ENCODE assay signal across 8 cellular contexts in the genomic region with DNA sequence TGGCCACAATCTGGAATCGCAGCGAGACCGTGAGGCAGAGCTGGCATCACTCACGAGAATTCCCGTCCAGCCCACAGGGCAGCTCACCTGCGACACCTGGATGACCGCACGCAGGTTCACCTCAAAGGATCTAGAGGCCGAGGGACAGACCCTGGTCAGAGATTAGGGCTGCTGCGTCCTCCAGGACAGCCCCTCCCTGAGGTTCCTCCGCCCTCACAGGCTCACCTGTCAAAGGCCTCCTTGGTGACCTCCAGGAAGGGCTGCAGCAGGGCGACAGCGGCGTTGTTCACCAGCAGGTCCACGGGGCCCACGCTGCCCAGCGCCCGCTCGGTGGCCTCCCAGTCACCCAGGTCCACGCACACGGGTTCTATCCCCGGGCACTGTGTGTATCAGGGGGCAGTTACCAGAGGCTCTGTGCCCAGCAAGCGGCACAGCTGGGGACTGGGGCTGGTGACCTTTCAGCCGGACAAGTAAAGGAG. TPM values are rescaled to one million over a fixed set of nuclear protein-coding genes. Genes with fewer than 3 reads are reported as not detected.
DNase-seq lines count a peak whose midpoint lies in the region; ATAC-seq, FAIRE-seq and TF ChIP-seq lines count a peak whose summit lies in the region.

No MANE protein-coding gene starts in this region.

- H3K4me3 ChIP-seq in AG04449 (ENCODE audit: low read depth, low read length) (peak overlapping the region; percentile 72), bronchial epithelial cell (ENCODE audit: low read depth, low read length) (peak overlapping the region; percentile 69), mucosa of rectum (ENCODE audit: low read length in 2 of 2) (peak overlapping the region; percentile 74)

- H3K36me3 ChIP-seq in bronchial epithelial cell (ENCODE audit: control insufficient read depth, insufficient read depth, low read length) (peaks cover 7% of the 10 kb centered on the region), mucosa of rectum (ENCODE audit: control insufficient read depth in 2 of 2, insufficient read depth in 2 of 2, low read length in 2 of 2) (peaks cover 2 to 4% of the 10 kb centered on the region in 2 donors)

- no peak for FAIRE-seq in bronchial epithelial cell (lab: Jason Lieb, UNC)

- ATAC-seq in HG02885 (IDR thresholded peaks at IDR 0.05; ENCODE audit: poor library complexity, unreplicated experiment) = peak; percentile 2
- no peak for ATAC-seq in HG02588 (IDR thresholded peaks at IDR 0.05; ENCODE audit: unreplicated experiment)

- H3K27ac ChIP-seq in mucosa of rectum (ENCODE audit: low read depth in 2 of 2, low read length in 2 of 2) = peak overlapping the region; percentile 98 to 99

- CTCF ChIA-PET in AG04449 (lab: Yijun Ruan, JAX) = interaction anchor here (0.8 to 7.4 kb wide), 7 partner anchors 10 to 119 kb away, joined by 3 to 39 read pairs (median 5); partner anchors contain the start of genes CENPX, GPS1, LRRC45 and NOTUM

- H3K9me3 ChIP-seq in mucosa of rectum (ENCODE audit: control insufficient read depth in 2 of 2, low read length in 2 of 2) = no peaks in the 10 kb centered on the region

- POLR2A ChIA-PET in AG04449 (lab: Yijun Ruan, JAX) = no interaction called here

- H3K27me3 ChIP-seq in bronchial epithelial cell (ENCODE audit: control insufficient read depth, insufficient read depth, low read length) = no peaks in the 10 kb centered on the region
- H3K27me3 ChIP-seq in mucosa of rectum (ENCODE audit: control insufficient read depth in 2 of 2, insufficient read depth in 2 of 2, low read length in 2 of 2) = no peaks in the 10 kb centered on the region

- peaks cover 17 to 20% of the 10 kb centered on the region in 2 donors for H3K4me1 ChIP-seq in mucosa of rectum (ENCODE audit: control insufficient read depth in 2 of 2, insufficient read depth in 2 of 2, low read length in 2 of 2)

- H3K9ac ChIP-seq in mucosa of rectum (ENCODE audit: low read depth in 1 of 2, low read length in 2 of 2) = peak overlapping the region; percentile 78 to 79

- no peak for TF ChIP-seq CTCF in AG04449 (IDR thresholded peaks at IDR 0.05; ENCODE audit: insufficient read depth, low read length, missing control alignments)
- TF ChIP-seq CTCF in bronchial epithelial cell (IDR thresholded peaks at IDR 0.05; ENCODE audit: insufficient read depth, low read length, severe bottlenecking) = no peak

- DNase-seq in AG04449 (ENCODE audit: low read depth, low spot score) = no peak
- DNase-seq in bronchial epithelial cell (ENCODE audit: low read depth) = no peak
- DNase-seq in stimulated activated CD4-positive, alpha-beta T cell treated with anti-CD3 and anti-CD28 coated beads, Interleukin-2, amount 100 ng/mL, for 24 hours = no peak
- DNase-seq in dermis blood vessel endothelial cell = no peak
- DNase-seq in germinal center (ENCODE audit: low spot score) = no peak

RNA-seq across cellular contexts. Expression of gene DCXR, which starts 0.8 kb away (rescaled TPM):
- 83.3 and 87.9 TPM in 2 replicates for total RNA-seq in bronchial epithelial cell
- total RNA-seq in dermis blood vessel endothelial cell = 56.8 and 63.8 TPM in 2 replicates

RNA-seq across cellular contexts. Expression of gene RAC3, which starts 5.2 kb away (rescaled TPM):
- total RNA-seq in bronchial epithelial cell (18.7 and 25.2 TPM in 2 replicates), dermis blood vessel endothelial cell (9.0 and 14.0 TPM in 2 replicates)

RNA-seq across cellular contexts. Expression of gene LRRC45, which starts 13.6 kb away (rescaled TPM):
- 6.1 and 8.4 TPM in 2 replicates for total RNA-seq in bronchial epithelial cell
- total RNA-seq in dermis blood vessel endothelial cell = 15.1 and 23.3 TPM in 2 replicates

RNA-seq across cellular contexts. Expression of gene CENPX, which starts 14.0 kb away (rescaled TPM):
- total RNA-seq in bronchial epithelial cell (33.8 and 38.7 TPM in 2 replicates), dermis blood vessel endothelial cell (27.0 and 33.0 TPM in 2 replicates)

RNA-seq across cellular contexts. Expression of gene RFNG, which starts 14.9 kb away (rescaled TPM):
- total RNA-seq in bronchial epithelial cell (26.3 and 38.7 TPM in 2 replicates), dermis blood vessel endothelial cell (22.6 and 34.9 TPM in 2 replicates)
